In genomic region chr2:172710584-172711024, GRCh38 we compare ENCODE assay signal across 1 cellular context.
TF ChIP-seq lines count a peak whose summit lies in the region.

No MANE protein-coding gene starts in this region.

TF ChIP-seq in IMR-90, 13 proteins besides CTCF, POLR2A, EP300 and RAD21 (continued from another document):
- TF ChIP-seq BHLHE40 (IDR thresholded peaks at IDR 0.05; ENCODE audit: low read depth, low read length) = 0 out of 2 replicates have a peak, but pooled peaks have one; percentile 24
- TF ChIP-seq SMC3 (IDR thresholded peaks at IDR 0.05; ENCODE audit: low read depth, low read length) = peak; percentile 39; the same call in 1 of the 2 replicates
